ENCODE assay signal across 3 cellular contexts in genomic region chr15:39092354-39092753, GRCh38.
TF ChIP-seq lines count a peak whose summit lies in the region.

No MANE protein-coding gene starts in this region.

TF ChIP-seq in HEK293, 187 proteins besides CTCF, POLR2A, EP300 and RAD21:
- TF ChIP-seq ZIC2 (tag by site-specific recombination; IDR thresholded peaks at IDR 0.05): peak; percentile 59
- no peak for TF ChIP-seq ZNF112 (tag by site-specific recombination; IDR thresholded peaks at IDR 0.05)
TF ChIP-seq in HEK293: peak in this region for 1.

TF ChIP-seq in H1, 55 proteins besides CTCF, POLR2A, EP300 and RAD21:
- TF ChIP-seq HDAC2 (IDR thresholded peaks at IDR 0.05; ENCODE audit: borderline replicate concordance in 1 of 2, low read depth in 2 of 2, low read length in 2 of 2) (no peak), CEBPB (IDR thresholded peaks at IDR 0.05; ENCODE audit: low read depth, low read length) (no peak), CHD1 (IDR thresholded peaks at IDR 0.05; ENCODE audit: low read depth, low read length) (no peak), NANOG (IDR thresholded peaks at IDR 0.05; ENCODE audit: insufficient read depth, low read depth, low read length, poor library complexity, severe bottlenecking) (no peak), JUND (IDR thresholded peaks at IDR 0.05; ENCODE audit: low read length) (no peak), SP2 (IDR thresholded peaks at IDR 0.05; ENCODE audit: low read length) (no peak), EGR1 (IDR thresholded peaks at IDR 0.05; ENCODE audit: borderline replicate concordance, low read depth, low read length) (no peak), CREB1 (IDR thresholded peaks at IDR 0.05) (no peak), TEAD4 (IDR thresholded peaks at IDR 0.05; ENCODE audit: low read depth, low read length) (no peak), SAP30 (IDR thresholded peaks at IDR 0.05; ENCODE audit: insufficient read depth, insufficient replicate concordance, low read length) (no peak)

TF ChIP-seq in WTC11, 78 proteins besides CTCF, POLR2A, EP300 and RAD21 (continued from another document):
- no peak for TF ChIP-seq FOXK1 (CRISPR knock-in tag; IDR thresholded peaks at IDR 0.05)
- TF ChIP-seq, protein P1, sequence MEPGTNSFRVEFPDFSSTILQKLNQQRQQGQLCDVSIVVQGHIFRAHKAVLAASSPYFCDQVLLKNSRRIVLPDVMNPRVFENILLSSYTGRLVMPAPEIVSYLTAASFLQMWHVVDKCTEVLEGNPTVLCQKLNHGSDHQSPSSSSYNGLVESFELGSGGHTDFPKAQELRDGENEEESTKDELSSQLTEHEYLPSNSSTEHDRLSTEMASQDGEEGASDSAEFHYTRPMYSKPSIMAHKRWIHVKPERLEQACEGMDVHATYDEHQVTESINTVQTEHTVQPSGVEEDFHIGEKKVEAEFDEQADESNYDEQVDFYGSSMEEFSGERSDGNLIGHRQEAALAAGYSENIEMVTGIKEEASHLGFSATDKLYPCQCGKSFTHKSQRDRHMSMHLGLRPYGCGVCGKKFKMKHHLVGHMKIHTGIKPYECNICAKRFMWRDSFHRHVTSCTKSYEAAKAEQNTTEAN (CRISPR knock-in tag; IDR thresholded peaks at IDR 0.05): no peak
- TF ChIP-seq, protein P2, sequence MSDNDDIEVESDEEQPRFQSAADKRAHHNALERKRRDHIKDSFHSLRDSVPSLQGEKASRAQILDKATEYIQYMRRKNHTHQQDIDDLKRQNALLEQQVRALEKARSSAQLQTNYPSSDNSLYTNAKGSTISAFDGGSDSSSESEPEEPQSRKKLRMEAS (CRISPR knock-in tag; IDR thresholded peaks at IDR 0.05): no peak
- no peak for TF ChIP-seq AFF4 (CRISPR knock-in tag; IDR thresholded peaks at IDR 0.05; ENCODE audit: borderline replicate concordance)
- TF ChIP-seq ZNF671 (CRISPR knock-in tag; IDR thresholded peaks at IDR 0.05): no peak
- TF ChIP-seq GABPB1 (CRISPR knock-in tag; IDR thresholded peaks at IDR 0.05): no peak
- TF ChIP-seq, protein P3, sequence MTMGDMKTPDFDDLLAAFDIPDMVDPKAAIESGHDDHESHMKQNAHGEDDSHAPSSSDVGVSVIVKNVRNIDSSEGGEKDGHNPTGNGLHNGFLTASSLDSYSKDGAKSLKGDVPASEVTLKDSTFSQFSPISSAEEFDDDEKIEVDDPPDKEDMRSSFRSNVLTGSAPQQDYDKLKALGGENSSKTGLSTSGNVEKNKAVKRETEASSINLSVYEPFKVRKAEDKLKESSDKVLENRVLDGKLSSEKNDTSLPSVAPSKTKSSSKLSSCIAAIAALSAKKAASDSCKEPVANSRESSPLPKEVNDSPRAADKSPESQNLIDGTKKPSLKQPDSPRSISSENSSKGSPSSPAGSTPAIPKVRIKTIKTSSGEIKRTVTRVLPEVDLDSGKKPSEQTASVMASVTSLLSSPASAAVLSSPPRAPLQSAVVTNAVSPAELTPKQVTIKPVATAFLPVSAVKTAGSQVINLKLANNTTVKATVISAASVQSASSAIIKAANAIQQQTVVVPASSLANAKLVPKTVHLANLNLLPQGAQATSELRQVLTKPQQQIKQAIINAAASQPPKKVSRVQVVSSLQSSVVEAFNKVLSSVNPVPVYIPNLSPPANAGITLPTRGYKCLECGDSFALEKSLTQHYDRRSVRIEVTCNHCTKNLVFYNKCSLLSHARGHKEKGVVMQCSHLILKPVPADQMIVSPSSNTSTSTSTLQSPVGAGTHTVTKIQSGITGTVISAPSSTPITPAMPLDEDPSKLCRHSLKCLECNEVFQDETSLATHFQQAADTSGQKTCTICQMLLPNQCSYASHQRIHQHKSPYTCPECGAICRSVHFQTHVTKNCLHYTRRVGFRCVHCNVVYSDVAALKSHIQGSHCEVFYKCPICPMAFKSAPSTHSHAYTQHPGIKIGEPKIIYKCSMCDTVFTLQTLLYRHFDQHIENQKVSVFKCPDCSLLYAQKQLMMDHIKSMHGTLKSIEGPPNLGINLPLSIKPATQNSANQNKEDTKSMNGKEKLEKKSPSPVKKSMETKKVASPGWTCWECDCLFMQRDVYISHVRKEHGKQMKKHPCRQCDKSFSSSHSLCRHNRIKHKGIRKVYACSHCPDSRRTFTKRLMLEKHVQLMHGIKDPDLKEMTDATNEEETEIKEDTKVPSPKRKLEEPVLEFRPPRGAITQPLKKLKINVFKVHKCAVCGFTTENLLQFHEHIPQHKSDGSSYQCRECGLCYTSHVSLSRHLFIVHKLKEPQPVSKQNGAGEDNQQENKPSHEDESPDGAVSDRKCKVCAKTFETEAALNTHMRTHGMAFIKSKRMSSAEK (CRISPR knock-in tag; IDR thresholded peaks at IDR 0.05; ENCODE audit: borderline replicate concordance): no peak
- no peak for TF ChIP-seq TEAD4 (CRISPR knock-in tag; IDR thresholded peaks at IDR 0.05)
- TF ChIP-seq SOX15 (CRISPR knock-in tag; IDR thresholded peaks at IDR 0.05): no peak
- TF ChIP-seq ZNF416 (CRISPR knock-in tag; IDR thresholded peaks at IDR 0.05): no peak
- TF ChIP-seq RELA (CRISPR knock-in tag; IDR thresholded peaks at IDR 0.05; ENCODE audit: borderline replicate concordance): no peak
- no peak for TF ChIP-seq TEAD1 (CRISPR knock-in tag; IDR thresholded peaks at IDR 0.05)
- TF ChIP-seq, protein P4, sequence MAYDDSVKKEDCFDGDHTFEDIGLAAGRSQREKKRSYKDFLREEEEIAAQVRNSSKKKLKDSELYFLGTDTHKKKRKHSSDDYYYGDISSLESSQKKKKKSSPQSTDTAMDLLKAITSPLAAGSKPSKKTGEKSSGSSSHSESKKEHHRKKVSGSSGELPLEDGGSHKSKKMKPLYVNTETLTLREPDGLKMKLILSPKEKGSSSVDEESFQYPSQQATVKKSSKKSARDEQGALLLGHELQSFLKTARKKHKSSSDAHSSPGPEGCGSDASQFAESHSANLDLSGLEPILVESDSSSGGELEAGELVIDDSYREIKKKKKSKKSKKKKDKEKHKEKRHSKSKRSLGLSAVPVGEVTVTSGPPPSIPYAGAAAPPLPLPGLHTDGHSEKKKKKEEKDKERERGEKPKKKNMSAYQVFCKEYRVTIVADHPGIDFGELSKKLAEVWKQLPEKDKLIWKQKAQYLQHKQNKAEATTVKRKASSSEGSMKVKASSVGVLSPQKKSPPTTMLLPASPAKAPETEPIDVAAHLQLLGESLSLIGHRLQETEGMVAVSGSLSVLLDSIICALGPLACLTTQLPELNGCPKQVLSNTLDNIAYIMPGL (CRISPR knock-in tag; IDR thresholded peaks at IDR 0.05): no peak
- TF ChIP-seq USF2 (CRISPR knock-in tag; IDR thresholded peaks at IDR 0.05): no peak
- TF ChIP-seq NFATC4 (CRISPR knock-in tag; IDR thresholded peaks at IDR 0.05): no peak
- TF ChIP-seq FOXP4 (CRISPR knock-in tag; IDR thresholded peaks at IDR 0.05): no peak
